Comparison of ENCODE assay signal across 19 cellular contexts in genomic region chr1:97190326-97190725, GRCh38.
DNase-seq lines count a peak whose midpoint lies in the region; ATAC-seq, FAIRE-seq and TF ChIP-seq lines count a peak whose summit lies in the region.
"Had no signal": no experiment of that assay in that cellular context is flagged by ENCODE, and none has a peak within 500 bp of the region (broad histone marks: within the 10 kb centered on the region; RNA-seq: fewer than 3 reads in every experiment).

No MANE protein-coding gene starts in this region.

- no peak overlapping the region for H3K27ac ChIP-seq in keratinocyte (ENCODE audit: control insufficient read depth, insufficient read depth, low read length)
- H3K27ac ChIP-seq: ascending aorta, gastrocnemius medialis, lower lobe of right lung, prostate gland had no signal

- TF ChIP-seq CTCF in cardiac fibroblast (IDR thresholded peaks at IDR 0.05; ENCODE audit: low read depth, low read length): no peak
- TF ChIP-seq CTCF in keratinocyte (optimal IDR thresholded peaks at IDR 0.05 in 1 of 3, IDR thresholded peaks at IDR 0.05 in 1 of 3, conservative IDR thresholded peaks at IDR 0.05 in 1 of 3; ENCODE audit: extremely low read depth in 1 of 3, insufficient read depth in 2 of 3, low read length in 3 of 3): no peak

- H3K4me3 ChIP-seq in cardiac fibroblast (replicated peaks in 1 of 2; ENCODE audit: low read depth in 2 of 2, low read length in 2 of 2): no peak overlapping the region
- H3K4me3 ChIP-seq in keratinocyte (ENCODE audit: control insufficient read depth in 2 of 3, extremely low read depth in 1 of 3, insufficient read depth in 2 of 3, low read depth in 1 of 3, low read length in 3 of 3): no peak overlapping the region
- H3K4me3 ChIP-seq: ascending aorta, gastrocnemius medialis, lower lobe of right lung, prostate gland had no signal

- H2AFZ ChIP-seq in keratinocyte (ENCODE audit: control insufficient read depth, low read length): no peak overlapping the region

- ATAC-seq in Right ventricle myocardium superior (ENCODE audit: poor library complexity): no peak
- ATAC-seq: gastrocnemius medialis; natural killer cell; stimulated activated naive CD8-positive, alpha-beta T cell treated with anti-CD3 and anti-CD28 coated beads, Interleukin-15, amount 100 ng/mL, for 72 hours; T-cell had no signal

- no peak overlapping the region for H3K9ac ChIP-seq in keratinocyte (ENCODE audit: control insufficient read depth, extremely low read depth, insufficient read depth, low read length)

- H3K9me3 ChIP-seq in keratinocyte (ENCODE audit: control insufficient read depth, low read depth, low read length): no peaks in the 10 kb centered on the region
- H3K9me3 ChIP-seq: ascending aorta, gastrocnemius medialis, lower lobe of right lung, prostate gland had no signal

- peak; percentile 24 for DNase-seq in AG08396 (ENCODE audit: low spot score)
- peak; percentile 60 for DNase-seq in M059J (ENCODE audit: low read depth)
- DNase-seq in cardiac fibroblast (ENCODE audit: low read depth in 2 of 2): peak; percentile 56 to 69
- no peak for DNase-seq in keratinocyte (ENCODE audit: low read depth, low spot score)
- no peak for DNase-seq in Right ventricle myocardium superior
- no peak for DNase-seq in HuH-7.5 (ENCODE audit: low spot score)
- DNase-seq in DMS153 (lab: John Stamatoyannopoulos, UW): no peak
- DNase-seq in NCI-H1930 (lab: John Stamatoyannopoulos, UW): no peak
- DNase-seq: activated gamma-delta T cell treated with Interleukin-2 at 50 U/mL for 16 hours; COR-L47; gastrocnemius medialis; lower lobe of right lung; natural killer cell; NCI-H2029 treated with DMSO at 0.1 percent for 48 hours; NCI-H526; stimulated activated naive CD8-positive, alpha-beta T cell treated with anti-CD3 and anti-CD28 coated beads, Interleukin-15, amount 100 ng/mL, for 72 hours; T-cell had no signal

- H3K27me3 ChIP-seq in keratinocyte (ENCODE audit: control insufficient read depth, extremely low read depth, insufficient read depth, low read length): no peaks in the 10 kb centered on the region
- H3K27me3 ChIP-seq: ascending aorta, gastrocnemius medialis had no signal

- no peaks in the 10 kb centered on the region for H3K36me3 ChIP-seq in keratinocyte (ENCODE audit: control insufficient read depth in 2 of 2, extremely low read depth in 1 of 2, insufficient read depth in 2 of 2, low read length in 2 of 2)
- H3K36me3 ChIP-seq: ascending aorta, prostate gland had no signal

- no peaks in the 10 kb centered on the region for H4K20me1 ChIP-seq in keratinocyte (ENCODE audit: control insufficient read depth, extremely low read depth, insufficient read depth, low read length)

- peak; percentile 86 for FAIRE-seq in keratinocyte (lab: Jason Lieb, UNC)

- intact Hi-C loops in Right ventricle myocardium superior (cut with DNase I): no loop called here

- no peaks in the 10 kb centered on the region for H3K9me1 ChIP-seq in keratinocyte (ENCODE audit: control insufficient read depth, extremely low read depth, insufficient read depth, low read length)

- dilution Hi-C loops in keratinocyte (cut with MboI; ENCODE audit: extremely low pct_ligation_motif_present, low sequenced_read_pairs): no loop called here

- H3K79me2 ChIP-seq in keratinocyte (ENCODE audit: control insufficient read depth, insufficient read depth, low read length): no peaks in the 10 kb centered on the region

- H3K4me1 ChIP-seq in keratinocyte (ENCODE audit: control insufficient read depth, extremely low read depth, insufficient read depth, low read length): peaks cover 12% of the 10 kb centered on the region
- H3K4me1 ChIP-seq: ascending aorta, gastrocnemius medialis, lower lobe of right lung, prostate gland had no signal

- no peak overlapping the region for H3K4me2 ChIP-seq in keratinocyte (ENCODE audit: control insufficient read depth, extremely low read depth, insufficient read depth, low read depth, low read length)

Comparison
In these comparisons a context has a peak if more than half of its experiments do, and no peak if none do; other contexts are left out.
1. DNase-seq: peak in AG08396 (single experiment), M059J (single experiment) and cardiac fibroblast (2 of 2); none in keratinocyte (single experiment), Right ventricle myocardium superior (single experiment), HuH-7.5 (single experiment), DMS153 (single experiment) and NCI-H1930 (0 of 2).